ENCODE assay signal across 1 cellular context in the genomic region with DNA sequence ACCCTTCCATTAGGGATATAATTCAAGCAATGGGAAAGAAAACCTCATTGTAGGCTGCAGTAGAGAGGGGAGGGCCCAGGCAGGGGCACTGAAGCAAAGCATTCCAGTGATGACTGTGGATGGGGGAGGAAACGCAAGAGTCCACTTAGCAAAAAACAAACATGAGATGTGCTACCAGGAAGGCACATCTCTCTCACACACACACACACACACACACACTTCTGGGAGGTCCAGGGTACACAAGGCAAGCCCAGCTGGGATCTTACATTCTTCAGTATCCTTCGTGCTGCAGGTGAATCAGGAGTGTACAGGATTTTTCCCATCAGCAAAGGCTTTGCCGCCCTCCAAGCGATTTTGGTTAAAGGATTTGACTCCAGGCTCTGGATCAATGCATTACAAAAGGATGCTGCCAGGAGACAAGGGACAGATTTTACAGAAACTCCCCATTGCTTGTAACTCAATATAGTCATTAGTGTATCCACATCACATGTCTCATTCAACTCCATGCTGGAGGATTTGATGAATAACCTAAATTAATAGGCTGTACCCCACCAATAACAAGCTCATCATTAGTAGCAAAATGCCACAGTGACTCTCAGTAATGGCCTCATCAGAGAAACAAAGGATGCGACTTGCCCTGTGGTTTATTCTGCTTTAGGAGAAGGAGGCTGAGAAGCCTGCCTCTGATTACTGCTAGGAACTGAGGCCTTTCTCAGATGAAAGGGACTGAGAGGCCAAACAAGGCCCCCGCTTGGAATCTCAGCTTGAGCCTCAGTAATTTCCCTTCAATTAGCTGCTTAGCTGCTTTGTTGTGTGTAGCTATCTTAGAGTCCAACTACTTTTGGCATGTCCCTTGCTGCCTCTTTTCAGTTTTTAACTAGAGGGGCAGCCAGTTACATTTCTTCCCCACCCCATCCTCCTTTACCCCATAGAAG.
TF ChIP-seq lines count a peak whose summit lies in the region.

No MANE protein-coding gene starts in this region.

TF ChIP-seq in HepG2, 621 proteins besides CTCF, POLR2A, EP300 and RAD21 (continued from another document and continues in another):
- TF ChIP-seq, protein P1, sequence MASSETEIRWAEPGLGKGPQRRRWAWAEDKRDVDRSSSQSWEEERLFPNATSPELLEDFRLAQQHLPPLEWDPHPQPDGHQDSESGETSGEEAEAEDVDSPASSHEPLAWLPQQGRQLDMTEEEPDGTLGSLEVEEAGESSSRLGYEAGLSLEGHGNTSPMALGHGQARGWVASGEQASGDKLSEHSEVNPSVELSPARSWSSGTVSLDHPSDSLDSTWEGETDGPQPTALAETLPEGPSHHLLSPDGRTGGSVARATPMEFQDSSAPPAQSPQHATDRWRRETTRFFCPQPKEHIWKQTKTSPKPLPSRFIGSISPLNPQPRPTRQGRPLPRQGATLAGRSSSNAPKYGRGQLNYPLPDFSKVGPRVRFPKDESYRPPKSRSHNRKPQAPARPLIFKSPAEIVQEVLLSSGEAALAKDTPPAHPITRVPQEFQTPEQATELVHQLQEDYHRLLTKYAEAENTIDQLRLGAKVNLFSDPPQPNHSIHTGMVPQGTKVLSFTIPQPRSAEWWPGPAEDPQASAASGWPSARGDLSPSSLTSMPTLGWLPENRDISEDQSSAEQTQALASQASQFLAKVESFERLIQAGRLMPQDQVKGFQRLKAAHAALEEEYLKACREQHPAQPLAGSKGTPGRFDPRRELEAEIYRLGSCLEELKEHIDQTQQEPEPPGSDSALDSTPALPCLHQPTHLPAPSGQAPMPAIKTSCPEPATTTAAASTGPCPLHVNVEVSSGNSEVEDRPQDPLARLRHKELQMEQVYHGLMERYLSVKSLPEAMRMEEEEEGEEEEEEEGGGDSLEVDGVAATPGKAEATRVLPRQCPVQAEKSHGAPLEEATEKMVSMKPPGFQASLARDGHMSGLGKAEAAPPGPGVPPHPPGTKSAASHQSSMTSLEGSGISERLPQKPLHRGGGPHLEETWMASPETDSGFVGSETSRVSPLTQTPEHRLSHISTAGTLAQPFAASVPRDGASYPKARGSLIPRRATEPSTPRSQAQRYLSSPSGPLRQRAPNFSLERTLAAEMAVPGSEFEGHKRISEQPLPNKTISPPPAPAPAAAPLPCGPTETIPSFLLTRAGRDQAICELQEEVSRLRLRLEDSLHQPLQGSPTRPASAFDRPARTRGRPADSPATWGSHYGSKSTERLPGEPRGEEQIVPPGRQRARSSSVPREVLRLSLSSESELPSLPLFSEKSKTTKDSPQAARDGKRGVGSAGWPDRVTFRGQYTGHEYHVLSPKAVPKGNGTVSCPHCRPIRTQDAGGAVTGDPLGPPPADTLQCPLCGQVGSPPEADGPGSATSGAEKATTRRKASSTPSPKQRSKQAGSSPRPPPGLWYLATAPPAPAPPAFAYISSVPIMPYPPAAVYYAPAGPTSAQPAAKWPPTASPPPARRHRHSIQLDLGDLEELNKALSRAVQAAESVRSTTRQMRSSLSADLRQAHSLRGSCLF (CRISPR knock-in tag; IDR thresholded peaks at IDR 0.05; ENCODE audit: borderline replicate concordance) = no peak
- TF ChIP-seq, protein P2, sequence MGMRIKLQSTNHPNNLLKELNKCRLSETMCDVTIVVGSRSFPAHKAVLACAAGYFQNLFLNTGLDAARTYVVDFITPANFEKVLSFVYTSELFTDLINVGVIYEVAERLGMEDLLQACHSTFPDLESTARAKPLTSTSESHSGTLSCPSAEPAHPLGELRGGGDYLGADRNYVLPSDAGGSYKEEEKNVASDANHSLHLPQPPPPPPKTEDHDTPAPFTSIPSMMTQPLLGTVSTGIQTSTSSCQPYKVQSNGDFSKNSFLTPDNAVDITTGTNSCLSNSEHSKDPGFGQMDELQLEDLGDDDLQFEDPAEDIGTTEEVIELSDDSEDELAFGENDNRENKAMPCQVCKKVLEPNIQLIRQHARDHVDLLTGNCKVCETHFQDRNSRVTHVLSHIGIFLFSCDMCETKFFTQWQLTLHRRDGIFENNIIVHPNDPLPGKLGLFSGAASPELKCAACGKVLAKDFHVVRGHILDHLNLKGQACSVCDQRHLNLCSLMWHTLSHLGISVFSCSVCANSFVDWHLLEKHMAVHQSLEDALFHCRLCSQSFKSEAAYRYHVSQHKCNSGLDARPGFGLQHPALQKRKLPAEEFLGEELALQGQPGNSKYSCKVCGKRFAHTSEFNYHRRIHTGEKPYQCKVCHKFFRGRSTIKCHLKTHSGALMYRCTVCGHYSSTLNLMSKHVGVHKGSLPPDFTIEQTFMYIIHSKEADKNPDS (CRISPR knock-in tag; IDR thresholded peaks at IDR 0.05) = no peak
- peak; percentile 52; the same call in 1 of the 2 replicates for TF ChIP-seq HMG20A (CRISPR knock-in tag; IDR thresholded peaks at IDR 0.05; ENCODE audit: borderline replicate concordance)
- TF ChIP-seq ZNF326 (CRISPR knock-in tag; IDR thresholded peaks at IDR 0.05; ENCODE audit: borderline replicate concordance) = no peak
- peak; percentile 34; the same call in 1 of the 2 replicates for TF ChIP-seq FOXK1 (CRISPR knock-in tag; IDR thresholded peaks at IDR 0.05; ENCODE audit: borderline replicate concordance, low read depth)
- TF ChIP-seq ZBTB43 (CRISPR knock-in tag; conservative IDR thresholded peaks at IDR 0.05) = 0 out of 2 replicates have a peak, but pooled peaks have one; percentile 31
- TF ChIP-seq SP5 (CRISPR knock-in tag; IDR thresholded peaks at IDR 0.05; ENCODE audit: borderline replicate concordance, low read depth) = peak; percentile 29; the same call in 1 of the 2 replicates
- TF ChIP-seq RXRB (CRISPR knock-in tag; IDR thresholded peaks at IDR 0.05; ENCODE audit: borderline replicate concordance) = peak; percentile 58; the same call in 1 of the 2 replicates
- TF ChIP-seq, protein P3, sequence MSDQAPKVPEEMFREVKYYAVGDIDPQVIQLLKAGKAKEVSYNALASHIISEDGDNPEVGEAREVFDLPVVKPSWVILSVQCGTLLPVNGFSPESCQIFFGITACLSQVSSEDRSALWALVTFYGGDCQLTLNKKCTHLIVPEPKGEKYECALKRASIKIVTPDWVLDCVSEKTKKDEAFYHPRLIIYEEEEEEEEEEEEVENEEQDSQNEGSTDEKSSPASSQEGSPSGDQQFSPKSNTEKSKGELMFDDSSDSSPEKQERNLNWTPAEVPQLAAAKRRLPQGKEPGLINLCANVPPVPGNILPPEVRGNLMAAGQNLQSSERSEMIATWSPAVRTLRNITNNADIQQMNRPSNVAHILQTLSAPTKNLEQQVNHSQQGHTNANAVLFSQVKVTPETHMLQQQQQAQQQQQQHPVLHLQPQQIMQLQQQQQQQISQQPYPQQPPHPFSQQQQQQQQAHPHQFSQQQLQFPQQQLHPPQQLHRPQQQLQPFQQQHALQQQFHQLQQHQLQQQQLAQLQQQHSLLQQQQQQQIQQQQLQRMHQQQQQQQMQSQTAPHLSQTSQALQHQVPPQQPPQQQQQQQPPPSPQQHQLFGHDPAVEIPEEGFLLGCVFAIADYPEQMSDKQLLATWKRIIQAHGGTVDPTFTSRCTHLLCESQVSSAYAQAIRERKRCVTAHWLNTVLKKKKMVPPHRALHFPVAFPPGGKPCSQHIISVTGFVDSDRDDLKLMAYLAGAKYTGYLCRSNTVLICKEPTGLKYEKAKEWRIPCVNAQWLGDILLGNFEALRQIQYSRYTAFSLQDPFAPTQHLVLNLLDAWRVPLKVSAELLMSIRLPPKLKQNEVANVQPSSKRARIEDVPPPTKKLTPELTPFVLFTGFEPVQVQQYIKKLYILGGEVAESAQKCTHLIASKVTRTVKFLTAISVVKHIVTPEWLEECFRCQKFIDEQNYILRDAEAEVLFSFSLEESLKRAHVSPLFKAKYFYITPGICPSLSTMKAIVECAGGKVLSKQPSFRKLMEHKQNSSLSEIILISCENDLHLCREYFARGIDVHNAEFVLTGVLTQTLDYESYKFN (CRISPR knock-in tag; conservative IDR thresholded peaks at IDR 0.05) = peak; percentile 72
- TF ChIP-seq, protein P4, sequence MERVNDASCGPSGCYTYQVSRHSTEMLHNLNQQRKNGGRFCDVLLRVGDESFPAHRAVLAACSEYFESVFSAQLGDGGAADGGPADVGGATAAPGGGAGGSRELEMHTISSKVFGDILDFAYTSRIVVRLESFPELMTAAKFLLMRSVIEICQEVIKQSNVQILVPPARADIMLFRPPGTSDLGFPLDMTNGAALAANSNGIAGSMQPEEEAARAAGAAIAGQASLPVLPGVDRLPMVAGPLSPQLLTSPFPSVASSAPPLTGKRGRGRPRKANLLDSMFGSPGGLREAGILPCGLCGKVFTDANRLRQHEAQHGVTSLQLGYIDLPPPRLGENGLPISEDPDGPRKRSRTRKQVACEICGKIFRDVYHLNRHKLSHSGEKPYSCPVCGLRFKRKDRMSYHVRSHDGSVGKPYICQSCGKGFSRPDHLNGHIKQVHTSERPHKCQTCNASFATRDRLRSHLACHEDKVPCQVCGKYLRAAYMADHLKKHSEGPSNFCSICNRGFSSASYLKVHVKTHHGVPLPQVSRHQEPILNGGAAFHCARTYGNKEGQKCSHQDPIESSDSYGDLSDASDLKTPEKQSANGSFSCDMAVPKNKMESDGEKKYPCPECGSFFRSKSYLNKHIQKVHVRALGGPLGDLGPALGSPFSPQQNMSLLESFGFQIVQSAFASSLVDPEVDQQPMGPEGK (CRISPR knock-in tag; IDR thresholded peaks at IDR 0.05) = peak; percentile 90
- TF ChIP-seq HNF4A (CRISPR knock-in tag; IDR thresholded peaks at IDR 0.05) = peak; percentile 58
- TF ChIP-seq PHF21A (CRISPR knock-in tag; IDR thresholded peaks at IDR 0.05) = peak; percentile 61; the same call in 1 of the 2 replicates
- TF ChIP-seq TBX2 (CRISPR knock-in tag; IDR thresholded peaks at IDR 0.05; ENCODE audit: borderline replicate concordance) = peak; percentile 34; the same call in 1 of the 2 replicates
- no peak for TF ChIP-seq ASH2L (IDR thresholded peaks at IDR 0.05; ENCODE audit: insufficient read length, low read depth, low read length)
- TF ChIP-seq LCORL (IDR thresholded peaks at IDR 0.05) = no peak
- peak; percentile 59; the same call in 1 of the 2 replicates for TF ChIP-seq LCORL (CRISPR knock-in tag; IDR thresholded peaks at IDR 0.05)
- peak; percentile 59 for TF ChIP-seq SAP130 (CRISPR knock-in tag; IDR thresholded peaks at IDR 0.05; ENCODE audit: low read depth)
- peak; percentile 18; the same call in 1 of the 2 replicates for TF ChIP-seq RXRA (CRISPR knock-in tag; IDR thresholded peaks at IDR 0.05)
- no peak for TF ChIP-seq SMAD9 (CRISPR knock-in tag; IDR thresholded peaks at IDR 0.05)
- no peak for TF ChIP-seq DR1 (CRISPR knock-in tag; IDR thresholded peaks at IDR 0.05)
- TF ChIP-seq NCOA1 (CRISPR knock-in tag; IDR thresholded peaks at IDR 0.05) = no peak
- TF ChIP-seq ELF1 (CRISPR knock-in tag; IDR thresholded peaks at IDR 0.05) = 0 out of 2 replicates have a peak, but pooled peaks have one; percentile 28
- peak; percentile 61 for TF ChIP-seq RARA (CRISPR knock-in tag; IDR thresholded peaks at IDR 0.05)
- TF ChIP-seq NR2F6 (IDR thresholded peaks at IDR 0.05) = no peak
- TF ChIP-seq NR2F6 (CRISPR knock-in tag; IDR thresholded peaks at IDR 0.05) = peak; percentile 47
- TF ChIP-seq IRF2 (CRISPR knock-in tag; IDR thresholded peaks at IDR 0.05) = 0 out of 2 replicates have a peak, but pooled peaks have one; percentile 40
- no peak for TF ChIP-seq ZFP82 (CRISPR knock-in tag; IDR thresholded peaks at IDR 0.05; ENCODE audit: borderline replicate concordance)
- TF ChIP-seq SOX5 (CRISPR knock-in tag; IDR thresholded peaks at IDR 0.05; ENCODE audit: borderline replicate concordance) = peak; percentile 53
- peak; percentile 71 for TF ChIP-seq FOXP4 (CRISPR knock-in tag; IDR thresholded peaks at IDR 0.05)
- TF ChIP-seq TEAD3 (CRISPR knock-in tag; optimal IDR thresholded peaks at IDR 0.05; ENCODE audit: borderline replicate concordance) = peak; percentile 93
- TF ChIP-seq ARID5B (CRISPR knock-in tag; IDR thresholded peaks at IDR 0.05) = peak; percentile 67
